Comparison of ENCODE assay signal across 1 cellular context in the genomic region with DNA sequence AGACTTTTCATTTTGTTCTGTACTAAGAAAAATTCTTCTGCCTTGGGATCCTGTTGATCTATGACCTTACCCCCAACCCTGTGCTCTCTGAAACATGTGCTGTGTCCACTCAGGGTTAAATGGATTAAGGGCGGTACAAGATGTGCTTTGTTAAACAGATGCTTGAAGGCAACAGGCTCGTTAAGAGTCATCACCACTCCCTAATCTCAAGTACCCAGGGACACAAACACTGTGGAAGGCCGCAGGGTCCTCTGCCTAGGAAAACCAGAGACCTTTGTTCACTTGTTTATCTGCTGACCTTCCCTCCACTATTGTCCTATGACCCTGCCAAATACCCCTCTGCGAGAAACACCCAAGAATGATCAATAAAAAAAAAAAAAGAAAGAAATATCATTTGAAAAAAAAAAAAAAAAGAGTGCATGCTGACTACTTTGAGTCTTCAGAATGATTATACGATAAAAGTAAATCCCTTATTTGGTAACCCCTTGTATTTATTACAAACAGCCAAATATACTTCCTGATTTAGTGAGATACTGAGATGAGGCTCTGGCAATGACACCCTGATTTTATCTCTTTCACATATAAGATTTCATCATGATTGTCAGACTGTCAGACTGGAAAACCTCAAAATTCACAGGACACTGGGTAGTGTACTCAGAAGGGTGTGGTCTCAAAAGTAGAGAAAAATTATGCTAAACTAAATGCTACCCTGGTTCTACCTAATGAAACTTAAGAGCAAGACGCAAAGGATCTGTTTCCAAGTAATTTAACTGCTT.
A peak's percentile ranks its signal among the peaks of the same experiment; 100 is the strongest.
TF ChIP-seq lines count a peak whose summit lies in the region.
"Not testable (repeated sequence)": the region's sequence is repeated elsewhere in the genome, so short reads cannot be mapped to it uniquely, and the experiment has no call there.

No MANE protein-coding gene starts in this region.

TF ChIP-seq in HepG2, 621 proteins besides CTCF, POLR2A, EP300 and RAD21 (continued from another document):
- TF ChIP-seq FOXJ3 (CRISPR knock-in tag; IDR thresholded peaks at IDR 0.05; ENCODE audit: borderline replicate concordance) (0 out of 2 replicates have a peak, but pooled peaks have one; percentile 6), HDAC1 (CRISPR knock-in tag; IDR thresholded peaks at IDR 0.05) (0 out of 2 replicates have a peak, but pooled peaks have one; percentile 29), SP5 (CRISPR knock-in tag; IDR thresholded peaks at IDR 0.05; ENCODE audit: borderline replicate concordance, low read depth) (peak; percentile 33; the same call in 1 of the 2 replicates), SOX6 (CRISPR knock-in tag; IDR thresholded peaks at IDR 0.05) (peak; percentile 80), SAP130 (CRISPR knock-in tag; IDR thresholded peaks at IDR 0.05; ENCODE audit: low read depth) (0 out of 2 replicates have a peak, but pooled peaks have one; percentile 19), ZNF652 (CRISPR knock-in tag; IDR thresholded peaks at IDR 0.05; ENCODE audit: borderline replicate concordance, low read depth) (peak; percentile 56; the same call in 1 of the 2 replicates), SOX5 (CRISPR knock-in tag; IDR thresholded peaks at IDR 0.05; ENCODE audit: borderline replicate concordance) (peak; percentile 65; the same call in 1 of the 2 replicates), ZMYM4 (CRISPR knock-in tag; IDR thresholded peaks at IDR 0.05) (0 out of 2 replicates have a peak, but pooled peaks have one; percentile 22), HNF4A (CRISPR knock-in tag; IDR thresholded peaks at IDR 0.05) (0 out of 2 replicates have a peak, but pooled peaks have one; percentile 26), SOX13 (CRISPR knock-in tag; conservative IDR thresholded peaks at IDR 0.05 in 1 of 2, IDR thresholded peaks at IDR 0.05 in 1 of 2) (peak in 1 of 2 experiments; percentile 73; a peak in 2 of 4 replicates), FOXP1 (CRISPR knock-in tag; IDR thresholded peaks at IDR 0.05) (0 out of 2 replicates have a peak, but pooled peaks have one; percentile 34), CREM (IDR thresholded peaks at IDR 0.05) (0 out of 2 replicates have a peak, but pooled peaks have one; percentile 14)
- TF ChIP-seq SOX6 (IDR thresholded peaks at IDR 0.05); SOX13 (IDR thresholded peaks at IDR 0.05); FOXP1 (IDR thresholded peaks at IDR 0.05); CREM (CRISPR knock-in tag; IDR thresholded peaks at IDR 0.05): not testable (repeated sequence)
- TF ChIP-seq, protein P1, sequence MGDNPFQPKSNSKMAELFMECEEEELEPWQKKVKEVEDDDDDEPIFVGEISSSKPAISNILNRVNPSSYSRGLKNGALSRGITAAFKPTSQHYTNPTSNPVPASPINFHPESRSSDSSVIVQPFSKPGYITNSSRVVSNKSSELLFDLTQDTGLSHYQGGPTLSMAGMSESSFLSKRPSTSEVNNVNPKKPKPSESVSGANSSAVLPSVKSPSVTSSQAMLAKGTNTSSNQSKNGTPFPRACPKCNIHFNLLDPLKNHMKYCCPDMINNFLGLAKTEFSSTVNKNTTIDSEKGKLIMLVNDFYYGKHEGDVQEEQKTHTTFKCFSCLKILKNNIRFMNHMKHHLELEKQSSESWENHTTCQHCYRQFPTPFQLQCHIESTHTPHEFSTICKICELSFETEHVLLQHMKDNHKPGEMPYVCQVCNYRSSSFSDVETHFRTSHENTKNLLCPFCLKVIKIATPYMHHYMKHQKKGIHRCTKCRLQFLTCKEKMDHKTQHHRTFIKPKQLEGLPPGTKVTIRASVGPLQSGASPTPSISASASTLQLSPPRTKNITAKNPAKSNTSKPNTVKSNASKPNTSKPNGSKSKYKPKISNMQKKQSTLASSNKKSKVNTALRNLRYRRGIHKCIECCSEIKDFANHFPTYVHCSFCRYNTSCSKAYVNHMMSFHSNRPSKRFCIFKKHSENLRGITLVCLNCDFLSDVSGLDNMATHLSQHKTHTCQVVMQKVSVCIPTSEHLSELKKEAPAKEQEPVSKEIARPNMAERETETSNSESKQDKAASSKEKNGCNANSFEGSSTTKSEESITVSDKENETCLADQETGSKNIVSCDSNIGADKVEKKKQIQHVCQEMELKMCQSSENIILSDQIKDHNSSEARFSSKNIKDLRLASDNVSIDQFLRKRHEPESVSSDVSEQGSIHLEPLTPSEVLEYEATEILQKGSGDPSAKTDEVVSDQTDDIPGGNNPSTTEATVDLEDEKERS (CRISPR knock-in tag; IDR thresholded peaks at IDR 0.05) = 0 out of 2 replicates have a peak, but pooled peaks have one; percentile 35
- TF ChIP-seq, protein P2, sequence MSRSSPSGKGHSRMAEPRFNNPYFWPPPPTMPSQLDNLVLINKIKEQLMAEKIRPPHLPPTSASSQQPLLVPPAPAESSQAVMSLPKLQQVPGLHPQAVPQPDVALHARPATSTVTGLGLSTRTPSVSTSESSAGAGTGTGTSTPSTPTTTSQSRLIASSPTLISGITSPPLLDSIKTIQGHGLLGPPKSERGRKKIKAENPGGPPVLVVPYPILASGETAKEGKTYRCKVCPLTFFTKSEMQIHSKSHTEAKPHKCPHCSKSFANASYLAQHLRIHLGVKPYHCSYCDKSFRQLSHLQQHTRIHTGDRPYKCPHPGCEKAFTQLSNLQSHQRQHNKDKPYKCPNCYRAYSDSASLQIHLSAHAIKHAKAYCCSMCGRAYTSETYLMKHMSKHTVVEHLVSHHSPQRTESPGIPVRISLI (CRISPR knock-in tag; IDR thresholded peaks at IDR 0.05; ENCODE audit: borderline replicate concordance) = peak; percentile 52; the same call in 1 of the 2 replicates
- TF ChIP-seq, protein P3, sequence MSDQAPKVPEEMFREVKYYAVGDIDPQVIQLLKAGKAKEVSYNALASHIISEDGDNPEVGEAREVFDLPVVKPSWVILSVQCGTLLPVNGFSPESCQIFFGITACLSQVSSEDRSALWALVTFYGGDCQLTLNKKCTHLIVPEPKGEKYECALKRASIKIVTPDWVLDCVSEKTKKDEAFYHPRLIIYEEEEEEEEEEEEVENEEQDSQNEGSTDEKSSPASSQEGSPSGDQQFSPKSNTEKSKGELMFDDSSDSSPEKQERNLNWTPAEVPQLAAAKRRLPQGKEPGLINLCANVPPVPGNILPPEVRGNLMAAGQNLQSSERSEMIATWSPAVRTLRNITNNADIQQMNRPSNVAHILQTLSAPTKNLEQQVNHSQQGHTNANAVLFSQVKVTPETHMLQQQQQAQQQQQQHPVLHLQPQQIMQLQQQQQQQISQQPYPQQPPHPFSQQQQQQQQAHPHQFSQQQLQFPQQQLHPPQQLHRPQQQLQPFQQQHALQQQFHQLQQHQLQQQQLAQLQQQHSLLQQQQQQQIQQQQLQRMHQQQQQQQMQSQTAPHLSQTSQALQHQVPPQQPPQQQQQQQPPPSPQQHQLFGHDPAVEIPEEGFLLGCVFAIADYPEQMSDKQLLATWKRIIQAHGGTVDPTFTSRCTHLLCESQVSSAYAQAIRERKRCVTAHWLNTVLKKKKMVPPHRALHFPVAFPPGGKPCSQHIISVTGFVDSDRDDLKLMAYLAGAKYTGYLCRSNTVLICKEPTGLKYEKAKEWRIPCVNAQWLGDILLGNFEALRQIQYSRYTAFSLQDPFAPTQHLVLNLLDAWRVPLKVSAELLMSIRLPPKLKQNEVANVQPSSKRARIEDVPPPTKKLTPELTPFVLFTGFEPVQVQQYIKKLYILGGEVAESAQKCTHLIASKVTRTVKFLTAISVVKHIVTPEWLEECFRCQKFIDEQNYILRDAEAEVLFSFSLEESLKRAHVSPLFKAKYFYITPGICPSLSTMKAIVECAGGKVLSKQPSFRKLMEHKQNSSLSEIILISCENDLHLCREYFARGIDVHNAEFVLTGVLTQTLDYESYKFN (CRISPR knock-in tag; conservative IDR thresholded peaks at IDR 0.05) = peak; percentile 47
